ENCODE assay signal across 1 cellular context in the genomic region with DNA sequence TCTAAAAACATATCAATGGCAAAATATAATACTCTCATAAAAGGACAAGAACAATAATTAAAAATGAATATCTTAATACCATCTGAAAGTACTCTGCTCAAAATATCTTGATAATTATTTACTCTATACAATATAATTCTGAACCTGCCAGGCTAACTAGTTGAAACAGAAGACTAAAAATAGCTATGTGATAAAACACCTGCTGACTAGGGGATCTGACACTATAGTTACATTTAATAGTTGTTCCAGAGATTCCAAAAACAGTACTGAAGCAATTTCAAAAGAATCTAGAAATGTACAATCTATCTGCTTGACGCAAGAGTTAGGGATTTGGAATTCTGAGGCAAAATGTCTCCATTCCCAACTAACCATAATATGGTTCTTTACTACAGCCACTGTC.
TF ChIP-seq lines count a peak whose summit lies in the region.

No MANE protein-coding gene starts in this region.

TF ChIP-seq in K562, 482 proteins besides CTCF, POLR2A, EP300 and RAD21:
- TF ChIP-seq, protein P1, sequence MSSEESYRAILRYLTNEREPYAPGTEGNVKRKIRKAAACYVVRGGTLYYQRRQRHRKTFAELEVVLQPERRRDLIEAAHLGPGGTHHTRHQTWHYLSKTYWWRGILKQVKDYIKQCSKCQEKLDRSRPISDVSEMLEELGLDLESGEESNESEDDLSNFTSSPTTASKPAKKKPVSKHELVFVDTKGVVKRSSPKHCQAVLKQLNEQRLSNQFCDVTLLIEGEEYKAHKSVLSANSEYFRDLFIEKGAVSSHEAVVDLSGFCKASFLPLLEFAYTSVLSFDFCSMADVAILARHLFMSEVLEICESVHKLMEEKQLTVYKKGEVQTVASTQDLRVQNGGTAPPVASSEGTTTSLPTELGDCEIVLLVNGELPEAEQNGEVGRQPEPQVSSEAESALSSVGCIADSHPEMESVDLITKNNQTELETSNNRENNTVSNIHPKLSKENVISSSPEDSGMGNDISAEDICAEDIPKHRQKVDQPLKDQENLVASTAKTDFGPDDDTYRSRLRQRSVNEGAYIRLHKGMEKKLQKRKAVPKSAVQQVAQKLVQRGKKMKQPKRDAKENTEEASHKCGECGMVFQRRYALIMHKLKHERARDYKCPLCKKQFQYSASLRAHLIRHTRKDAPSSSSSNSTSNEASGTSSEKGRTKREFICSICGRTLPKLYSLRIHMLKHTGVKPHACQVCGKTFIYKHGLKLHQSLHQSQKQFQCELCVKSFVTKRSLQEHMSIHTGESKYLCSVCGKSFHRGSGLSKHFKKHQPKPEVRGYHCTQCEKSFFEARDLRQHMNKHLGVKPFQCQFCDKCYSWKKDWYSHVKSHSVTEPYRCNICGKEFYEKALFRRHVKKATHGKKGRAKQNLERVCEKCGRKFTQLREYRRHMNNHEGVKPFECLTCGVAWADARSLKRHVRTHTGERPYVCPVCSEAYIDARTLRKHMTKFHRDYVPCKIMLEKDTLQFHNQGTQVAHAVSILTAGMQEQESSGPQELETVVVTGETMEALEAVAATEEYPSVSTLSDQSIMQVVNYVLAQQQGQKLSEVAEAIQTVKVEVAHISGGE (CRISPR knock-in tag; IDR thresholded peaks at IDR 0.05), result no peak
- TF ChIP-seq CREBBP (IDR thresholded peaks at IDR 0.05; ENCODE audit: low read depth, low read length) (no peak), CTBP1 (IDR thresholded peaks at IDR 0.05; ENCODE audit: borderline replicate concordance) (no peak), SIN3B (IDR thresholded peaks at IDR 0.05; ENCODE audit: low read depth) (no peak), CXXC5 (CRISPR knock-in tag; IDR thresholded peaks at IDR 0.05) (no peak), CSDE1 (IDR thresholded peaks at IDR 0.05) (no peak), NFIC (IDR thresholded peaks at IDR 0.05) (no peak), STAT5B (CRISPR knock-in tag; IDR thresholded peaks at IDR 0.05) (no peak), GTF2A2 (tag; IDR thresholded peaks at IDR 0.05) (no peak), KLF6 (CRISPR knock-in tag; IDR thresholded peaks at IDR 0.05; ENCODE audit: borderline replicate concordance) (no peak), TEAD4 (IDR thresholded peaks at IDR 0.05; ENCODE audit: low read length) (no peak), TEAD4 (CRISPR knock-in tag; IDR thresholded peaks at IDR 0.05; ENCODE audit: borderline replicate concordance) (no peak), MTF1 (CRISPR knock-in tag; IDR thresholded peaks at IDR 0.05; ENCODE audit: borderline replicate concordance) (no peak)
- TF ChIP-seq, protein P2, sequence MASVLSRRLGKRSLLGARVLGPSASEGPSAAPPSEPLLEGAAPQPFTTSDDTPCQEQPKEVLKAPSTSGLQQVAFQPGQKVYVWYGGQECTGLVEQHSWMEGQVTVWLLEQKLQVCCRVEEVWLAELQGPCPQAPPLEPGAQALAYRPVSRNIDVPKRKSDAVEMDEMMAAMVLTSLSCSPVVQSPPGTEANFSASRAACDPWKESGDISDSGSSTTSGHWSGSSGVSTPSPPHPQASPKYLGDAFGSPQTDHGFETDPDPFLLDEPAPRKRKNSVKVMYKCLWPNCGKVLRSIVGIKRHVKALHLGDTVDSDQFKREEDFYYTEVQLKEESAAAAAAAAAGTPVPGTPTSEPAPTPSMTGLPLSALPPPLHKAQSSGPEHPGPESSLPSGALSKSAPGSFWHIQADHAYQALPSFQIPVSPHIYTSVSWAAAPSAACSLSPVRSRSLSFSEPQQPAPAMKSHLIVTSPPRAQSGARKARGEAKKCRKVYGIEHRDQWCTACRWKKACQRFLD (CRISPR knock-in tag; IDR thresholded peaks at IDR 0.05), result no peak
- TF ChIP-seq, protein P3, sequence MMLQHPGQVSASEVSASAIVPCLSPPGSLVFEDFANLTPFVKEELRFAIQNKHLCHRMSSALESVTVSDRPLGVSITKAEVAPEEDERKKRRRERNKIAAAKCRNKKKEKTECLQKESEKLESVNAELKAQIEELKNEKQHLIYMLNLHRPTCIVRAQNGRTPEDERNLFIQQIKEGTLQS (IDR thresholded peaks at IDR 0.05), result no peak
- TF ChIP-seq, protein P3 (CRISPR knock-in tag; conservative IDR thresholded peaks at IDR 0.05), result no peak
- TF ChIP-seq, protein P4, sequence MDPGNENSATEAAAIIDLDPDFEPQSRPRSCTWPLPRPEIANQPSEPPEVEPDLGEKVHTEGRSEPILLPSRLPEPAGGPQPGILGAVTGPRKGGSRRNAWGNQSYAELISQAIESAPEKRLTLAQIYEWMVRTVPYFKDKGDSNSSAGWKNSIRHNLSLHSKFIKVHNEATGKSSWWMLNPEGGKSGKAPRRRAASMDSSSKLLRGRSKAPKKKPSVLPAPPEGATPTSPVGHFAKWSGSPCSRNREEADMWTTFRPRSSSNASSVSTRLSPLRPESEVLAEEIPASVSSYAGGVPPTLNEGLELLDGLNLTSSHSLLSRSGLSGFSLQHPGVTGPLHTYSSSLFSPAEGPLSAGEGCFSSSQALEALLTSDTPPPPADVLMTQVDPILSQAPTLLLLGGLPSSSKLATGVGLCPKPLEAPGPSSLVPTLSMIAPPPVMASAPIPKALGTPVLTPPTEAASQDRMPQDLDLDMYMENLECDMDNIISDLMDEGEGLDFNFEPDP (CRISPR knock-in tag; IDR thresholded peaks at IDR 0.05), result no peak
- TF ChIP-seq, protein P5, sequence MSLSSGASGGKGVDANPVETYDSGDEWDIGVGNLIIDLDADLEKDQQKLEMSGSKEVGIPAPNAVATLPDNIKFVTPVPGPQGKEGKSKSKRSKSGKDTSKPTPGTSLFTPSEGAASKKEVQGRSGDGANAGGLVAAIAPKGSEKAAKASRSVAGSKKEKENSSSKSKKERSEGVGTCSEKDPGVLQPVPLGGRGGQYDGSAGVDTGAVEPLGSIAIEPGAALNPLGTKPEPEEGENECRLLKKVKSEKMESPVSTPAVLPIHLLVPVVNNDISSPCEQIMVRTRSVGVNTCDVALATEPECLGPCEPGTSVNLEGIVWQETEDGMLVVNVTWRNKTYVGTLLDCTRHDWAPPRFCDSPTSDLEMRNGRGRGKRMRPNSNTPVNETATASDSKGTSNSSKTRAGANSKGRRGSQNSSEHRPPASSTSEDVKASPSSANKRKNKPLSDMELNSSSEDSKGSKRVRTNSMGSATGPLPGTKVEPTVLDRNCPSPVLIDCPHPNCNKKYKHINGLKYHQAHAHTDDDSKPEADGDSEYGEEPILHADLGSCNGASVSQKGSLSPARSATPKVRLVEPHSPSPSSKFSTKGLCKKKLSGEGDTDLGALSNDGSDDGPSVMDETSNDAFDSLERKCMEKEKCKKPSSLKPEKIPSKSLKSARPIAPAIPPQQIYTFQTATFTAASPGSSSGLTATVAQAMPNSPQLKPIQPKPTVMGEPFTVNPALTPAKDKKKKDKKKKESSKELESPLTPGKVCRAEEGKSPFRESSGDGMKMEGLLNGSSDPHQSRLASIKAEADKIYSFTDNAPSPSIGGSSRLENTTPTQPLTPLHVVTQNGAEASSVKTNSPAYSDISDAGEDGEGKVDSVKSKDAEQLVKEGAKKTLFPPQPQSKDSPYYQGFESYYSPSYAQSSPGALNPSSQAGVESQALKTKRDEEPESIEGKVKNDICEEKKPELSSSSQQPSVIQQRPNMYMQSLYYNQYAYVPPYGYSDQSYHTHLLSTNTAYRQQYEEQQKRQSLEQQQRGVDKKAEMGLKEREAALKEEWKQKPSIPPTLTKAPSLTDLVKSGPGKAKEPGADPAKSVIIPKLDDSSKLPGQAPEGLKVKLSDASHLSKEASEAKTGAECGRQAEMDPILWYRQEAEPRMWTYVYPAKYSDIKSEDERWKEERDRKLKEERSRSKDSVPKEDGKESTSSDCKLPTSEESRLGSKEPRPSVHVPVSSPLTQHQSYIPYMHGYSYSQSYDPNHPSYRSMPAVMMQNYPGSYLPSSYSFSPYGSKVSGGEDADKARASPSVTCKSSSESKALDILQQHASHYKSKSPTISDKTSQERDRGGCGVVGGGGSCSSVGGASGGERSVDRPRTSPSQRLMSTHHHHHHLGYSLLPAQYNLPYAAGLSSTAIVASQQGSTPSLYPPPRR (CRISPR knock-in tag; IDR thresholded peaks at IDR 0.05; ENCODE audit: borderline replicate concordance), result no peak
- TF ChIP-seq, protein P6, sequence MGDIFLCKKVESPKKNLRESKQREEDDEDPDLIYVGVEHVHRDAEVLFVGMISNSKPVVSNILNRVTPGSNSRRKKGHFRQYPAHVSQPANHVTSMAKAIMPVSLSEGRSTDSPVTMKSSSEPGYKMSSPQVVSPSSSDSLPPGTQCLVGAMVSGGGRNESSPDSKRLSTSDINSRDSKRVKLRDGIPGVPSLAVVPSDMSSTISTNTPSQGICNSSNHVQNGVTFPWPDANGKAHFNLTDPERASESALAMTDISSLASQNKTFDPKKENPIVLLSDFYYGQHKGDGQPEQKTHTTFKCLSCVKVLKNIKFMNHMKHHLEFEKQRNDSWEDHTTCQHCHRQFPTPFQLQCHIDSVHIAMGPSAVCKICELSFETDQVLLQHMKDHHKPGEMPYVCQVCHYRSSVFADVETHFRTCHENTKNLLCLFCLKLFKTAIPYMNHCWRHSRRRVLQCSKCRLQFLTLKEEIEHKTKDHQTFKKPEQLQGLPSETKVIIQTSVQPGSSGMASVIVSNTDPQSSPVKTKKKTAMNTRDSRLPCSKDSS (IDR thresholded peaks at IDR 0.05; ENCODE audit: low read depth, partially characterized antibody), result no peak
